In the genomic region with DNA sequence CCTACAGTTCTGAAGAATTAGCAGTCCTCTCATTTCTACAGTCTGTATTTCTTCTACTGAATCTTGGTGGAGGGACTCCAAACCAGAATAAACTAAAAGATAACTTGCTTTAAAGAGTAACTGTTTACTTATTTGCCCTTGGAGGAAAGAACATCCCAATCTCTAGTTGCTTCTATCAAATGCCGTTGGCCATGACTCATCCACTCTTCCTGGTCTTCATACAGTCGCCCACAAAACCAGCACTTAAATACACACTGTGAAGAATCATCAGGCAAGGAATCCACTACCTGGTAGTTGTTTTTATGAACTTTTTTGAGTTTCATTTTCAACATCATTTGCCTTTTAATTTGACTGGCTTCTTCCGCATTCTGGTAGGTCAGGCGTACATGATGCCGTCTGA, we compare ENCODE assay signal across 17 cellular contexts.
"Had no signal": no experiment of that assay in that cellular context is flagged by ENCODE, and none has a peak within 500 bp of the region (broad histone marks: within the 10 kb centered on the region; RNA-seq: fewer than 3 reads in every experiment).

No MANE protein-coding gene starts in this region.

- H3K36me3 ChIP-seq: ovary had no signal

- H3K9ac ChIP-seq: neural progenitor cell had no signal

- H3K4me3 ChIP-seq: ascending aorta, cardiac muscle cell, hepatocyte, neural progenitor cell, ovary, thoracic aorta had no signal

- H3K27me3 ChIP-seq: ascending aorta, cardiac muscle cell, hepatocyte, neural progenitor cell, ovary had no signal

- H3K4me2 ChIP-seq: hepatocyte, neural progenitor cell had no signal

- H3K4me1 ChIP-seq: ascending aorta, neural progenitor cell had no signal

- H3K27ac ChIP-seq: ascending aorta, cardiac muscle cell, hepatocyte, neural progenitor cell, ovary, thoracic aorta, WERI-Rb-1 had no signal

- FAIRE-seq: colon, frontal cortex had no signal

- ATAC-seq: activated CD4-positive, alpha-beta T cell treated with anti-CD3 and anti-CD28 coated beads for 36 hours had no signal

- DNase-seq: activated CD4-positive, alpha-beta memory T cell treated with anti-CD3 and anti-CD28 coated beads, Interleukin-2, amount 10 ng/mL, durations not matched to agents 7 days and 5 days; activated CD4-positive, alpha-beta T cell treated with anti-CD3 and anti-CD28 coated beads for 36 hours; activated gamma-delta T cell treated with Interleukin-2 at 50 U/mL for 16 hours; activated naive CD8-positive, alpha-beta T cell treated with anti-CD3 and anti-CD28 coated beads, Interleukin-2, amount 10 ng/mL, durations not matched to agents 7 days and 5 days; activated T-cell treated with anti-CD3 and anti-CD28 coated beads, Interleukin-2, amount 50 U/mL, for 48 hours; kidney glomerular epithelial cell; ovary; stimulated activated CD4-positive, alpha-beta T cell treated with anti-CD3 and anti-CD28 coated beads, Interleukin-4, amount 100 ng/mL, for 1 hour; stimulated activated CD8-positive, alpha-beta memory T cell treated with anti-CD3 and anti-CD28 coated beads, Interleukin-4, amount 100 ng/mL, for 48 hours; WERI-Rb-1 had no signal

- H2AFZ ChIP-seq: hepatocyte, neural progenitor cell had no signal
